20 cellular contexts compared by ENCODE assay signal in genomic region chr18:37684590-37684989, GRCh38.
DNase-seq lines count a peak whose midpoint lies in the region; ATAC-seq and TF ChIP-seq lines count a peak whose summit lies in the region.
"Had no signal": no experiment of that assay in that cellular context is flagged by ENCODE, and none has a peak within 500 bp of the region (broad histone marks: within the 10 kb centered on the region; RNA-seq: fewer than 3 reads in every experiment).

No MANE protein-coding gene starts in this region.

- H3K4me3 Mint-ChIP-seq in endodermal cell, result no peak overlapping the region
- H3K4me3 Mint-ChIP-seq: CD4-positive, alpha-beta T cell had no signal

- ATAC-seq in HG03354 (IDR thresholded peaks at IDR 0.05; ENCODE audit: poor library complexity, severe bottlenecking, unreplicated experiment), result no peak
- no peak for ATAC-seq in esophagus mucosa

- no peaks in the 10 kb centered on the region for H3F3A ChIP-seq in Loucy (ENCODE audit: low read depth)
- no peaks in the 10 kb centered on the region for H3F3A ChIP-seq in smooth muscle cell (ENCODE audit: low read depth)

- no peaks in the 10 kb centered on the region for H3K79me2 ChIP-seq in Loucy (ENCODE audit: insufficient read depth, low read length)
- H3K79me2 ChIP-seq in smooth muscle cell (ENCODE audit: low read depth), result no peaks in the 10 kb centered on the region

- peaks cover 21% of the 10 kb centered on the region for H3K27me3 Mint-ChIP-seq in endodermal cell (ENCODE audit: insufficient read depth)
- H3K27me3 Mint-ChIP-seq: CD4-positive, alpha-beta T cell had no signal

- 81 to 82% methylated on average over 3 of the region's 3 CpGs for WGBS in endodermal cell (ENCODE audit: insufficient coverage in 1 of 2, insufficient read length in 1 of 2), 2 experiments
- 89% methylated on average over 3 of the region's 3 CpGs for WGBS in smooth muscle cell (ENCODE audit: low lambda C conversion rate)

- no peaks in the 10 kb centered on the region for H3K9me3 ChIP-seq in Loucy (ENCODE audit: insufficient read depth, low read depth, low read length)
- no peaks in the 10 kb centered on the region for H3K9me3 ChIP-seq in endodermal cell (ENCODE audit: control insufficient read depth, low read length)
- no peaks in the 10 kb centered on the region for H3K9me3 ChIP-seq in smooth muscle cell (replicated peaks; ENCODE audit: low read depth)
- H3K9me3 ChIP-seq: SJCRH30 had no signal

- H3K36me3 Mint-ChIP-seq in endodermal cell (ENCODE audit: low read depth), result no peaks in the 10 kb centered on the region

- no peaks in the 10 kb centered on the region for H4K20me1 ChIP-seq in Loucy (ENCODE audit: insufficient read depth, low read length, poor library complexity, severe bottlenecking)
- H4K20me1 ChIP-seq in smooth muscle cell (ENCODE audit: low read depth), result no peaks in the 10 kb centered on the region

- no peak overlapping the region for H3K27ac Mint-ChIP-seq in endodermal cell
- H3K27ac Mint-ChIP-seq: CD4-positive, alpha-beta T cell had no signal

- TF ChIP-seq CTCF in Loucy (conservative IDR thresholded peaks at IDR 0.05; ENCODE audit: low read length) (0 out of 2 replicates have a peak, but pooled peaks have one; percentile 13), endodermal cell (conservative IDR thresholded peaks at IDR 0.05) (peak; percentile 67), smooth muscle cell (IDR thresholded peaks at IDR 0.05; ENCODE audit: borderline replicate concordance, insufficient read depth, poor library complexity, severe bottlenecking) (peak; percentile 4)

- no peaks in the 10 kb centered on the region for H3K4me1 Mint-ChIP-seq in endodermal cell

- H3K9ac ChIP-seq in Loucy (ENCODE audit: low read depth, low read length, poor library complexity, severe bottlenecking) (no peak overlapping the region), endodermal cell (ENCODE audit: extremely low read depth, low read length, poor library complexity, severe bottlenecking) (no peak overlapping the region), smooth muscle cell (ENCODE audit: low read depth) (no peak overlapping the region)
- H3K9ac ChIP-seq: KMS-11 had no signal

- no peak overlapping the region for H3K4me3 ChIP-seq in Loucy (ENCODE audit: low read length, poor library complexity, severe bottlenecking)
- no peak overlapping the region for H3K4me3 ChIP-seq in endodermal cell (ENCODE audit: low read length)
- no peak overlapping the region for H3K4me3 ChIP-seq in smooth muscle cell
- H3K4me3 ChIP-seq: SJCRH30 had no signal

- H3K4me1 ChIP-seq in Loucy (ENCODE audit: insufficient read depth, low read length, poor library complexity, severe bottlenecking) (no peaks in the 10 kb centered on the region), endodermal cell (ENCODE audit: control insufficient read depth, insufficient read depth, low read length) (no peaks in the 10 kb centered on the region), smooth muscle cell (ENCODE audit: low read depth) (no peaks in the 10 kb centered on the region)
- H3K4me1 ChIP-seq: SJCRH30 had no signal

- H3K9me2 ChIP-seq in Loucy (replicated peaks; ENCODE audit: low read depth, low read length), result no peaks in the 10 kb centered on the region

- H3K27ac ChIP-seq in endodermal cell (ENCODE audit: low read depth, low read length), result no peak overlapping the region
- no peak overlapping the region for H3K27ac ChIP-seq in smooth muscle cell (ENCODE audit: low read depth)
- H3K27ac ChIP-seq: KMS-11, SJCRH30 had no signal

- H2AFZ ChIP-seq in Loucy (ENCODE audit: low read length), result no peak overlapping the region
- no peak overlapping the region for H2AFZ ChIP-seq in smooth muscle cell (ENCODE audit: low read depth)

- no peaks in the 10 kb centered on the region for H3K9me3 Mint-ChIP-seq in endodermal cell

- no peak overlapping the region for H3K4me2 ChIP-seq in Loucy (ENCODE audit: low read depth, low read length, poor library complexity, severe bottlenecking)
- H3K4me2 ChIP-seq in smooth muscle cell, result no peak overlapping the region
- H3K4me2 ChIP-seq: KMS-11 had no signal

- no peaks in the 10 kb centered on the region for H3K27me3 ChIP-seq in Loucy (ENCODE audit: insufficient read depth, low read length, poor library complexity, severe bottlenecking)
- H3K27me3 ChIP-seq in endodermal cell (ENCODE audit: control insufficient read depth, insufficient read depth, low read length, poor library complexity, severe bottlenecking), result no peaks in the 10 kb centered on the region
- no peaks in the 10 kb centered on the region for H3K27me3 ChIP-seq in smooth muscle cell (ENCODE audit: low read depth)
- H3K27me3 ChIP-seq: SJCRH30 had no signal

- no peaks in the 10 kb centered on the region for H3K36me3 ChIP-seq in Loucy (ENCODE audit: insufficient read depth, low read length)
- H3K36me3 ChIP-seq in endodermal cell (ENCODE audit: control insufficient read depth, insufficient read depth, low read length), result no peaks in the 10 kb centered on the region
- H3K36me3 ChIP-seq in smooth muscle cell (ENCODE audit: low read depth), result no peaks in the 10 kb centered on the region
- H3K36me3 ChIP-seq: SJCRH30 had no signal

- peak; percentile 4 for DNase-seq in NCI-H82 (lab: John Stamatoyannopoulos, UW)
- DNase-seq in NCI-H82 treated with DMSO at 0.1 percent for 48 hours (lab: John Stamatoyannopoulos, UW; ENCODE audit: unreplicated experiment), result no peak
- peak; percentile 61 for DNase-seq in endodermal cell
- no peak for DNase-seq in smooth muscle cell (lab: John Stamatoyannopoulos, UW; ENCODE audit: unreplicated experiment)
- no peak for DNase-seq in amniotic stem cell (lab: John Stamatoyannopoulos, UW)
- DNase-seq: AML-193; Calu3; CD4-positive, alpha-beta T cell; GF-D8; GOT3; NCI-H2107; NCI-H446; NCI-H748 treated with DMSO at 0.1 percent for 48 hours; OCI-M1; RPMI8226; SJCRH30 had no signal

Comparison
In these comparisons a context has a peak if more than half of its experiments do, and no peak if none do; other contexts are left out.
1. DNase-seq: peak in NCI-H82 (single experiment) and endodermal cell (single experiment); none in NCI-H82 treated with DMSO at 0.1 percent for 48 hours (single experiment), smooth muscle cell (single experiment) and amniotic stem cell (single experiment).
2. CTCF ChIP-seq: peak in every context shown above with its lines; median percentile 67 in endodermal cell; 13 in Loucy; 4 in smooth muscle cell.